In the genomic region with DNA sequence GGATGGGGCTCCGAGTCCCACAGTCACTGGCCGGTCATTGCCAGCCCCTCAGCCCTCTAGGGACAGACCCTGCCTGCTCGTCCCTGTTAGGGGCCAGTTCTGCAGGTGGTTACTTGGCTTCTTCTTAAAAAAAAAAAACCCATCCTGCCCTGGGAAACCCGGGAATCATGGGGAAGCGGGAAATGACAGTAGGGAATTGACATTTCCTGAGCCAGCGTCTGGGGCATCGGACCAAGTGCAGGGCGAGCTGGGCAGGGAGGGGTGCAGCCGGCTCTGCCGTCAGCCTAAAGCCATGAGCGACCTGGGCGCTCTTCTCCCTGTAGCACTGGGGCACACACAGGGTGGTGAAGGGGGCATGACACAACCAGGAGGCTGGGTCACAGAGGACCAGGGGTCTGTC, we compare ENCODE assay signal across 22 cellular contexts.
DNase-seq lines count a peak whose midpoint lies in the region; ATAC-seq, FAIRE-seq and TF ChIP-seq lines count a peak whose summit lies in the region.
"Had no signal": no experiment of that assay in that cellular context is flagged by ENCODE, and none has a peak within 500 bp of the region (broad histone marks: within the 10 kb centered on the region; RNA-seq: fewer than 3 reads in every experiment).

No MANE protein-coding gene starts in this region.

- H3K9ac ChIP-seq in BLaER1: no peak overlapping the region

- no peak for TF ChIP-seq CTCF in GM12865 (IDR thresholded peaks at IDR 0.05; ENCODE audit: insufficient read depth, low read depth, low read length, missing control alignments)
- no peak for TF ChIP-seq CTCF in ascending aorta (IDR thresholded peaks at IDR 0.05)
- TF ChIP-seq CTCF in esophagus squamous epithelium (IDR thresholded peaks at IDR 0.05): no peak

- no peak for FAIRE-seq in GM19239 (lab: Jason Lieb, UNC)

- H3K9me3 ChIP-seq in BLaER1 (no peaks in the 10 kb centered on the region), ascending aorta (no peaks in the 10 kb centered on the region), esophagus squamous epithelium (no peaks in the 10 kb centered on the region)
- H3K9me3 ChIP-seq in naive thymus-derived CD4-positive, alpha-beta T cell (ENCODE audit: control insufficient read depth in 2 of 3, low read length in 3 of 3): no peaks in the 10 kb centered on the region
- H3K9me3 ChIP-seq: gastrocnemius medialis, SJSA1 had no signal

- H3K27ac Mint-ChIP-seq in activated T-helper 17 cell treated with anti-CD3 and anti-CD28 coated beads, Interleukin-2, amount 50 U/mL, for 72 hours: peak overlapping the region; percentile 94
- peak overlapping the region in 6 of 9 donors; percentile 14 to 92 (median 74) for H3K27ac Mint-ChIP-seq in naive thymus-derived CD4-positive, alpha-beta T cell

- CTCF ChIA-PET in naive thymus-derived CD4-positive, alpha-beta T cell (lab: Charles Lee): no interaction called here

- H3K4me1 ChIP-seq in BLaER1 (peaks cover 98% of the 10 kb centered on the region), ascending aorta (peaks cover 13 to 40% of the 10 kb centered on the region in 2 donors), esophagus squamous epithelium (peaks cover 56 to 98% (median 69%) of the 10 kb centered on the region in 3 donors)
- peaks cover 62 to 63% of the 10 kb centered on the region in 2 donors for H3K4me1 ChIP-seq in naive thymus-derived CD4-positive, alpha-beta T cell (ENCODE audit: control insufficient read depth in 2 of 2, insufficient read depth in 2 of 2, low read length in 2 of 2)

- H3K36me3 ChIP-seq in BLaER1 (no peaks in the 10 kb centered on the region), ascending aorta (no peaks in the 10 kb centered on the region), esophagus squamous epithelium (peaks cover 0 to 20% (median 0%) of the 10 kb centered on the region in 3 donors)
- no peaks in the 10 kb centered on the region for H3K36me3 ChIP-seq in naive thymus-derived CD4-positive, alpha-beta T cell (ENCODE audit: control insufficient read depth in 2 of 3, insufficient read depth in 3 of 3, low read length in 3 of 3)
- H3K36me3 ChIP-seq: gastrocnemius medialis, SJSA1 had no signal

- no peaks in the 10 kb centered on the region for H3K27me3 Mint-ChIP-seq in activated T-helper 17 cell treated with anti-CD3 and anti-CD28 coated beads, Interleukin-2, amount 50 U/mL, for 72 hours
- peaks cover 0 to 9% (median 0%) of the 10 kb centered on the region in 5 donors for H3K27me3 Mint-ChIP-seq in naive thymus-derived CD4-positive, alpha-beta T cell

- peaks cover 100% of the 10 kb centered on the region for H4K20me1 ChIP-seq in BLaER1

- H3K4me3 Mint-ChIP-seq in activated T-helper 17 cell treated with anti-CD3 and anti-CD28 coated beads, Interleukin-2, amount 50 U/mL, for 72 hours: peak overlapping the region; percentile 53
- H3K4me3 Mint-ChIP-seq in naive thymus-derived CD4-positive, alpha-beta T cell: peak overlapping the region in 3 of 10 donors; percentile 9 to 18 (median 10)
- H3K4me3 Mint-ChIP-seq: activated naive CD4-positive, alpha-beta T cell treated with anti-CD3 and anti-CD28 coated beads for 36 hours; brain had no signal

- H3K27ac ChIP-seq in BLaER1 (no peak overlapping the region), ascending aorta (no peak overlapping the region), esophagus squamous epithelium (peak overlapping the region in 1 of 4 donors; percentile 7)
- peak overlapping the region; percentile 79 for H3K27ac ChIP-seq in naive thymus-derived CD4-positive, alpha-beta T cell (ENCODE audit: low read depth, low read length)
- H3K27ac ChIP-seq: coronary artery, SJSA1 had no signal

- H3K4me1 Mint-ChIP-seq in activated T-helper 17 cell treated with anti-CD3 and anti-CD28 coated beads, Interleukin-2, amount 50 U/mL, for 72 hours: peaks cover 26% of the 10 kb centered on the region
- H3K4me1 Mint-ChIP-seq in naive thymus-derived CD4-positive, alpha-beta T cell: peaks cover 40 to 74% (median 60%) of the 10 kb centered on the region in 7 donors

- DNase-seq in GM12865 (ENCODE audit: low read depth) (no peak), GM19239 (ENCODE audit: insufficient read length, low spot score) (no peak), NCI-H2107 (lab: John Stamatoyannopoulos, UW) (no peak), ascending aorta (ENCODE audit: low spot score in 2 of 2) (no peak), esophagus squamous epithelium (lab: John Stamatoyannopoulos, UW) (no peak)
- DNase-seq in naive thymus-derived CD4-positive, alpha-beta T cell: no peak
- DNase-seq: erythroblast; gastrocnemius medialis; KG1; midbrain; NCI-H1092; NCI-H524 treated with DMSO at 0.1 percent for 48 hours; nucleus accumbens; OCI-M1; stimulated activated naive CD4-positive, alpha-beta T cell had no signal

- H3K36me3 Mint-ChIP-seq in activated T-helper 17 cell treated with anti-CD3 and anti-CD28 coated beads, Interleukin-2, amount 50 U/mL, for 72 hours (ENCODE audit: low read depth): peaks cover 38% of the 10 kb centered on the region
- H3K36me3 Mint-ChIP-seq in naive thymus-derived CD4-positive, alpha-beta T cell: peaks cover 0 to 5% (median 0%) of the 10 kb centered on the region in 5 donors
- H3K36me3 Mint-ChIP-seq: brain had no signal

- no peak for ATAC-seq in activated T-helper 17 cell treated with anti-CD3 and anti-CD28 coated beads, Interleukin-2, amount 50 U/mL, for 72 hours (replicated peaks)
- no peak for ATAC-seq in naive thymus-derived CD4-positive, alpha-beta T cell
- ATAC-seq: activated CD4-positive, CD25-positive, alpha-beta regulatory T cell treated with anti-CD3 and anti-CD28 coated beads, Interleukin-2, amount 50 U/mL, for 24 hours; gastrocnemius medialis had no signal

- no peaks in the 10 kb centered on the region for H3K9me3 Mint-ChIP-seq in activated T-helper 17 cell treated with anti-CD3 and anti-CD28 coated beads, Interleukin-2, amount 50 U/mL, for 72 hours
- peaks cover 0 to 8% (median 0%) of the 10 kb centered on the region in 11 donors for H3K9me3 Mint-ChIP-seq in naive thymus-derived CD4-positive, alpha-beta T cell
- H3K9me3 Mint-ChIP-seq: brain had no signal

- H3K27me3 ChIP-seq in BLaER1 (no peaks in the 10 kb centered on the region), ascending aorta (no peaks in the 10 kb centered on the region), esophagus squamous epithelium (no peaks in the 10 kb centered on the region)
- H3K27me3 ChIP-seq in naive thymus-derived CD4-positive, alpha-beta T cell (ENCODE audit: control insufficient read depth in 2 of 2, insufficient read depth in 2 of 2, low read length in 2 of 2): no peaks in the 10 kb centered on the region
- H3K27me3 ChIP-seq: gastrocnemius medialis, SJSA1 had no signal

- intact Hi-C loops in naive thymus-derived CD4-positive, alpha-beta T cell (cut with micrococcal nuclease): loop anchor here (5.0 kb wide), 2 partner anchors 49 to 66 kb away; a partner anchor contains a TSS
- intact Hi-C loops in ascending aorta (cut with DNase I) (no loop called here), esophagus squamous epithelium (cut with DNase I) (no loop called here)

- TF ChIP-seq POLR2A in esophagus squamous epithelium (IDR thresholded peaks at IDR 0.05): no peak

- H3K4me3 ChIP-seq in BLaER1 (no peak overlapping the region), GM12865 (ENCODE audit: low read depth, low read length) (peak overlapping the region; percentile 88), ascending aorta (no peak overlapping the region), esophagus squamous epithelium (no peak overlapping the region)
- H3K4me3 ChIP-seq in naive thymus-derived CD4-positive, alpha-beta T cell (ENCODE audit: low read length): no peak overlapping the region
- H3K4me3 ChIP-seq: gastrocnemius medialis, SJSA1 had no signal

- POLR2A ChIA-PET in naive thymus-derived CD4-positive, alpha-beta T cell (lab: Charles Lee): interaction anchor here (1.5 to 2.1 kb wide), 2 partner anchors 14 to 228 kb away, joined by 4 to 7 read pairs; a partner anchor contains a TSS

- peak overlapping the region; percentile 99 for H3K4me2 ChIP-seq in BLaER1

- 71% methylated on average over 6 of the region's 12 CpGs; no CpG with 5 or more reads in 1 of the 2 donors for WGBS in esophagus squamous epithelium, 2 donors

Comparison
In these comparisons a context has a peak if more than half of its experiments do, and no peak if none do; other contexts are left out.
1. intact Hi-C loops: an anchor here in naive thymus-derived CD4-positive, alpha-beta T cell (5.0 kb wide); none called in ascending aorta and esophagus squamous epithelium.